In the genomic region with DNA sequence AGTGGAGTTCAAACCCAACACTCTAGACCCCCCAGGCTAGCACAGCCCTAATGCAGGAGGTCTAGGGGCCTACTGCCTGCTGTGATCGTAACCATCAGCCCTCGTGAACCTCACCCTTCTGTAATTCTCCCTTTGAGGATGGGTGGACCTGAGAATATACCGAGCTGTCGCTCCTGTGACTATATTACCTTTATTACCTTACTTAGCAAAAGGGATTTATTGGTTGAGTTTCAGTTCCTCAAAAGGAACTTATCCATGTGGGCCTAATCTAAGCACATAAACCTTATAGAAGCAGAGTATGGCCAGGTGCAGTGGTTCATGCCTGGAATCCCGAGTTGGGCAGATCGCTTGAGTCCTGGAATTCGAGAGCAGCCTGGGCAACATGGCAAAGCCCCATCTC, we compare ENCODE assay signal across 1 cellular context.
TF ChIP-seq lines count a peak whose summit lies in the region.

No MANE protein-coding gene starts in this region.

TF ChIP-seq in HepG2, 621 proteins besides CTCF, POLR2A, EP300 and RAD21:
- no peak for TF ChIP-seq ZNF879 (CRISPR knock-in tag; IDR thresholded peaks at IDR 0.05)
- no peak for TF ChIP-seq TAF15 (IDR thresholded peaks at IDR 0.05; ENCODE audit: low read depth, low read length, poor library complexity, severe bottlenecking)
- no peak for TF ChIP-seq ATF1 (CRISPR knock-in tag; IDR thresholded peaks at IDR 0.05)
- TF ChIP-seq MYNN (CRISPR knock-in tag; IDR thresholded peaks at IDR 0.05; ENCODE audit: low read depth) = no peak
- TF ChIP-seq, protein P1, sequence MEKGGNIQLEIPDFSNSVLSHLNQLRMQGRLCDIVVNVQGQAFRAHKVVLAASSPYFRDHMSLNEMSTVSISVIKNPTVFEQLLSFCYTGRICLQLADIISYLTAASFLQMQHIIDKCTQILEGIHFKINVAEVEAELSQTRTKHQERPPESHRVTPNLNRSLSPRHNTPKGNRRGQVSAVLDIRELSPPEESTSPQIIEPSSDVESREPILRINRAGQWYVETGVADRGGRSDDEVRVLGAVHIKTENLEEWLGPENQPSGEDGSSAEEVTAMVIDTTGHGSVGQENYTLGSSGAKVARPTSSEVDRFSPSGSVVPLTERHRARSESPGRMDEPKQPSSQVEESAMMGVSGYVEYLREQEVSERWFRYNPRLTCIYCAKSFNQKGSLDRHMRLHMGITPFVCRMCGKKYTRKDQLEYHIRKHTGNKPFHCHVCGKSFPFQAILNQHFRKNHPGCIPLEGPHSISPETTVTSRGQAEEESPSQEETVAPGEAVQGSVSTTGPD (CRISPR knock-in tag; IDR thresholded peaks at IDR 0.05) = no peak
- no peak for TF ChIP-seq ZNF264 (CRISPR knock-in tag; IDR thresholded peaks at IDR 0.05)
- no peak for TF ChIP-seq SETDB1 (CRISPR knock-in tag; IDR thresholded peaks at IDR 0.05; ENCODE audit: borderline replicate concordance)
- no peak for TF ChIP-seq MAF1 (CRISPR knock-in tag; IDR thresholded peaks at IDR 0.05; ENCODE audit: borderline replicate concordance)
- TF ChIP-seq, protein P2, sequence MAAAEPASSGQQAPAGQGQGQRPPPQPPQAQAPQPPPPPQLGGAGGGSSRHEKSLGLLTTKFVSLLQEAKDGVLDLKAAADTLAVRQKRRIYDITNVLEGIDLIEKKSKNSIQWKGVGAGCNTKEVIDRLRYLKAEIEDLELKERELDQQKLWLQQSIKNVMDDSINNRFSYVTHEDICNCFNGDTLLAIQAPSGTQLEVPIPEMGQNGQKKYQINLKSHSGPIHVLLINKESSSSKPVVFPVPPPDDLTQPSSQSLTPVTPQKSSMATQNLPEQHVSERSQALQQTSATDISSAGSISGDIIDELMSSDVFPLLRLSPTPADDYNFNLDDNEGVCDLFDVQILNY (CRISPR knock-in tag; conservative IDR thresholded peaks at IDR 0.05) = no peak
- TF ChIP-seq ZNF326 (CRISPR knock-in tag; IDR thresholded peaks at IDR 0.05; ENCODE audit: borderline replicate concordance) = no peak
- TF ChIP-seq ZNF607 (CRISPR knock-in tag; IDR thresholded peaks at IDR 0.05; ENCODE audit: borderline replicate concordance) = no peak
- no peak for TF ChIP-seq ZNF75D (CRISPR knock-in tag; IDR thresholded peaks at IDR 0.05; ENCODE audit: borderline replicate concordance)
- no peak for TF ChIP-seq SAFB2 (CRISPR knock-in tag; IDR thresholded peaks at IDR 0.05; ENCODE audit: borderline replicate concordance, low read depth)
- no peak for TF ChIP-seq ZNF839 (CRISPR knock-in tag; IDR thresholded peaks at IDR 0.05; ENCODE audit: borderline replicate concordance)
- TF ChIP-seq KDM3A (CRISPR knock-in tag; IDR thresholded peaks at IDR 0.05; ENCODE audit: low read depth) = no peak
- TF ChIP-seq, protein P3, sequence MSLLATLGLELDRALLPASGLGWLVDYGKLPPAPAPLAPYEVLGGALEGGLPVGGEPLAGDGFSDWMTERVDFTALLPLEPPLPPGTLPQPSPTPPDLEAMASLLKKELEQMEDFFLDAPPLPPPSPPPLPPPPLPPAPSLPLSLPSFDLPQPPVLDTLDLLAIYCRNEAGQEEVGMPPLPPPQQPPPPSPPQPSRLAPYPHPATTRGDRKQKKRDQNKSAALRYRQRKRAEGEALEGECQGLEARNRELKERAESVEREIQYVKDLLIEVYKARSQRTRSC (CRISPR knock-in tag; IDR thresholded peaks at IDR 0.05; ENCODE audit: low read depth) = no peak
- TF ChIP-seq EEA1 (CRISPR knock-in tag; IDR thresholded peaks at IDR 0.05; ENCODE audit: borderline replicate concordance) = no peak
- no peak for TF ChIP-seq ZFP62 (CRISPR knock-in tag; IDR thresholded peaks at IDR 0.05)
- TF ChIP-seq, protein P4, sequence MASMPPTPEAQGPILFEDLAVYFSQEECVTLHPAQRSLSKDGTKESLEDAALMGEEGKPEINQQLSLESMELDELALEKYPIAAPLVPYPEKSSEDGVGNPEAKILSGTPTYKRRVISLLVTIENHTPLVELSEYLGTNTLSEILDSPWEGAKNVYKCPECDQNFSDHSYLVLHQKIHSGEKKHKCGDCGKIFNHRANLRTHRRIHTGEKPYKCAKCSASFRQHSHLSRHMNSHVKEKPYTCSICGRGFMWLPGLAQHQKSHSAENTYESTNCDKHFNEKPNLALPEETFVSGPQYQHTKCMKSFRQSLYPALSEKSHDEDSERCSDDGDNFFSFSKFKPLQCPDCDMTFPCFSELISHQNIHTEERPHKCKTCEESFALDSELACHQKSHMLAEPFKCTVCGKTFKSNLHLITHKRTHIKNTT (CRISPR knock-in tag; IDR thresholded peaks at IDR 0.05) = no peak
TF ChIP-seq in HepG2: peak in this region for 0.
